In the genomic region with DNA sequence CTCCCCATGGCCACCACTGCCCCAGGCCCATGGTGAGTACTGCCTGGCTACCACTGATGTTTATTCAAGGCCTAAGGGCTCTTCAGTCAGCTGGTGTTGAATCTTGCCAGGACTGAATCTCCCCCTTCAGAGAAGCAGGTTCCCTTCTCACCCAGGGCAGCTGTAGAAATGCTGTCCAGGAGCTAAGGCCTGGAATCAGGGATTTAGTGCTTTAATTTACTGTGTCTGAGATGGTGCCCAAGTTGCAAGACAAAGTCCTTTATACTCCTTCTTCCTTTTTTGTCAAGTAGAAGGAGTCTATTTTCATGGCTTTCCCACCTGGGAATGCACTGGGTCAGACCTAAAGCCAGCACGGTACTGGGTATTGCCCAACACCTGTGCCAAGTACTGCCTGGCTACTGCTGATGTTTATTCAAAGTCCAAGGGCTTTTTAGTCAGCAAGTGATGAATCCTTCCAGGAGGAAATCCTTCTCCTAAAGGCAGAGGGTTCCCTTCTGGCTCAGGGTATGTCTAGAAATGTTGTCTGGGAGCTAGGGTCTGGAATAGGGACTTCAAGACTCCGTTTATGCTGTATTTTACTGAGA, we compare ENCODE assay signal across 12 cellular contexts.
DNase-seq lines count a peak whose midpoint lies in the region; ATAC-seq and TF ChIP-seq lines count a peak whose summit lies in the region.
"Had no signal": no experiment of that assay in that cellular context is flagged by ENCODE, and none has a peak within 500 bp of the region (broad histone marks: within the 10 kb centered on the region; RNA-seq: fewer than 3 reads in every experiment).

No MANE protein-coding gene starts in this region.

- H3K36me3 ChIP-seq in hepatocyte (replicated peaks; ENCODE audit: insufficient read depth, low read depth) (no peaks in the 10 kb centered on the region), upper lobe of left lung (no peaks in the 10 kb centered on the region)
- H3K36me3 ChIP-seq: BE2C had no signal

- H3K4me1 ChIP-seq in hepatocyte (ENCODE audit: insufficient read depth) (no peaks in the 10 kb centered on the region), upper lobe of left lung (no peaks in the 10 kb centered on the region)
- H3K4me1 ChIP-seq: BE2C had no signal

- no peak overlapping the region for H3K4me2 ChIP-seq in hepatocyte

- TF ChIP-seq EP300 in upper lobe of left lung (IDR thresholded peaks at IDR 0.05) = no peak

- peak overlapping the region; percentile 22 for H3K27ac ChIP-seq in hepatocyte
- H3K27ac ChIP-seq in upper lobe of left lung = peak overlapping the region in 2 of 4 donors; percentile 10 to 35

- no peaks in the 10 kb centered on the region for H3K27me3 ChIP-seq in hepatocyte
- H3K27me3 ChIP-seq in upper lobe of left lung = no peaks in the 10 kb centered on the region

- no peaks in the 10 kb centered on the region for H4K20me1 ChIP-seq in hepatocyte (ENCODE audit: insufficient read depth, poor library complexity, severe bottlenecking)

- H3K9me2 ChIP-seq in hepatocyte (replicated peaks; ENCODE audit: insufficient read depth) = no peaks in the 10 kb centered on the region

- TF ChIP-seq POLR2A in upper lobe of left lung (IDR thresholded peaks at IDR 0.05) = no peak

- no peak overlapping the region for H2AFZ ChIP-seq in hepatocyte

- H3K9me3 ChIP-seq in hepatocyte (ENCODE audit: low read depth) (no peaks in the 10 kb centered on the region), upper lobe of left lung (no peaks in the 10 kb centered on the region)
- H3K9me3 ChIP-seq: BE2C had no signal

- no peak overlapping the region for H3K4me3 ChIP-seq in hepatocyte
- H3K4me3 ChIP-seq in upper lobe of left lung = no peak overlapping the region

- DNase-seq in NCI-H510A treated with DMSO at 0.1 percent for 48 hours (lab: John Stamatoyannopoulos, UW) (peak; percentile 73), hepatocyte (ENCODE audit: low spot score) (no peak), upper lobe of left lung (peak in 1 of 2 donors; percentile 81), GM19240 (ENCODE audit: insufficient read length, low spot score) (no peak), H4 (ENCODE audit: low spot score) (no peak)
- no peak for DNase-seq in activated CD8-positive, alpha-beta memory T cell treated with anti-CD3 and anti-CD28 coated beads, Interleukin-2, amount 50 U/mL, for 48 hours
- DNase-seq: CD8-positive, alpha-beta T cell; NCI-H146; NCI-H748 treated with DMSO at 0.1 percent for 48 hours; SHP77 had no signal

- WGBS in hepatocyte (ENCODE audit: low lambda C conversion rate, missing lambda C conversion rate) = 88% methylated on average over 2 of the region's 2 CpGs
- WGBS in upper lobe of left lung, 2 donors = 63 to 66% methylated on average over 2 of the region's 2 CpGs

- H3K79me2 ChIP-seq in hepatocyte = no peaks in the 10 kb centered on the region

- TF ChIP-seq CTCF in hepatocyte (IDR thresholded peaks at IDR 0.05; ENCODE audit: poor library complexity) (no peak), upper lobe of left lung (IDR thresholded peaks at IDR 0.05) (no peak)

- ATAC-seq in HG02885 (IDR thresholded peaks at IDR 0.05; ENCODE audit: poor library complexity, unreplicated experiment) (peak; percentile 4), upper lobe of left lung (ENCODE audit: low FRiP score in 2 of 2) (peak; percentile 61 to 85)
- ATAC-seq: CD8-positive, alpha-beta T cell had no signal
